Comparison of ENCODE assay signal across 9 cellular contexts in the genomic region with DNA sequence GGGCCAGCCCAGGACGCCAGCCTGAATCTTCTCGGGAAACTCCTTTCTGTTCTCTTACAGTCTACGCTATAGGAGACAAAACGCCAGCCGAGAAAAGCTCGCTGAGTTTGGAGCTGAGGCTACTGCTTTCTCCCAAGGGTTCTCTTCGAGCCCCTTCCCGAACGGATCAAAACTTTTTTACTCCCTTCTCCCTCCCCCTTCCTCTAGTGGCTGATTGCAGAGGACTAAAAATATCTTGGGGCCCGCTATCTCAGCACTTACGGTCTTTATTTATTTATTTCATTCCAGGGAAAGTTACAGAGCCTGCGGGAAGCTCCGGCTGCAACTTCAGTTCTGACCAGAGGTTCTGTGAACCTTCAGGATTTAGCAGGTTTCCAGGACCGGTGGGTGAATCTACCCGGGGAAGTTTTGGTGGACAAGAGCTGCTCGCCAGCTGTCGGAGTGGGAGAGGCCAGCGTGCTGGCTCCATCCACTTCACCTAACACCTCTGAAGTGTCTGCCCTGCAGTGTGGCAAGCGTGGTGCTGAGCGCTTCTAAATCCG. TPM values are rescaled to one million over a fixed set of nuclear protein-coding genes. Genes with fewer than 3 reads are reported as not detected.
DNase-seq lines count a peak whose midpoint lies in the region; ATAC-seq and TF ChIP-seq lines count a peak whose summit lies in the region.
"Had no signal": no experiment of that assay in that cellular context is flagged by ENCODE, and none has a peak within 500 bp of the region (broad histone marks: within the 10 kb centered on the region; RNA-seq: fewer than 3 reads in every experiment).

No MANE protein-coding gene starts in this region.

- DNase-seq in HEK293T (ENCODE audit: extremely low spot score), result peak; percentile 42
- DNase-seq in ascending aorta (ENCODE audit: low spot score in 2 of 2), result no peak
- no peak for DNase-seq in T-helper 17 cell
- DNase-seq in NCI-H1417 (lab: John Stamatoyannopoulos, UW), result no peak
- DNase-seq in effector CD8-positive, alpha-beta T cell (lab: John Stamatoyannopoulos, UW), result no peak
- DNase-seq: activated T-cell treated with anti-CD3 and anti-CD28 coated beads, Interleukin-2, amount 50 U/mL, for 1 hour had no signal

- intact Hi-C loops in ascending aorta (cut with DNase I), result loop anchor here (2.0 to 5.0 kb wide), 2 partner anchors 72 to 222 kb away; no protein-coding TSS in a partner anchor

- no peaks in the 10 kb centered on the region for H3K9me3 ChIP-seq in ascending aorta
- no peaks in the 10 kb centered on the region for H3K9me3 ChIP-seq in iPS-18c (ENCODE audit: control insufficient read depth, insufficient read depth, low read length)
- H3K9me3 ChIP-seq in skeletal muscle satellite cell (replicated peaks; ENCODE audit: low read length), result no peaks in the 10 kb centered on the region
- H3K9me3 ChIP-seq in T-helper 17 cell (ENCODE audit: control insufficient read depth, low read length, poor library complexity, severe bottlenecking), result no peaks in the 10 kb centered on the region

- no peaks in the 10 kb centered on the region for H3K27me3 ChIP-seq in ascending aorta
- no peaks in the 10 kb centered on the region for H3K27me3 ChIP-seq in skeletal muscle satellite cell (ENCODE audit: control insufficient read depth, insufficient read depth, low read length)

- H3K4me1 Mint-ChIP-seq in T-helper 17 cell, result no peaks in the 10 kb centered on the region

- no peak for TF ChIP-seq CTCF in ascending aorta (IDR thresholded peaks at IDR 0.05)

- peaks cover 25% of the 10 kb centered on the region for H3K27me3 Mint-ChIP-seq in T-helper 17 cell

- H3K27ac Mint-ChIP-seq in T-helper 17 cell, result no peak overlapping the region

- peak overlapping the region; percentile 91 to 93 for H3K27ac ChIP-seq in ascending aorta

- no peaks in the 10 kb centered on the region for H3K36me3 ChIP-seq in ascending aorta
- H3K36me3 ChIP-seq in skeletal muscle satellite cell (ENCODE audit: insufficient read depth, low read length), result no peaks in the 10 kb centered on the region

- peak overlapping the region; percentile 98 for H3K4me2 ChIP-seq in skeletal muscle satellite cell (ENCODE audit: low read length)

- H3K4me3 ChIP-seq in ascending aorta (peak overlapping the region; percentile 82 to 91), iPS-18c (ENCODE audit: insufficient read depth, low read depth, low read length) (peak overlapping the region; percentile 62), skeletal muscle satellite cell (ENCODE audit: low read length) (peak overlapping the region; percentile 82)

- CTCF ChIA-PET in HEK293T (lab: Yijun Ruan, JAX), result no interaction called here

- POLR2A ChIA-PET in HEK293T (lab: Yijun Ruan, JAX), result no interaction called here

- ATAC-seq in T-helper 17 cell (no peak), HG02870 (IDR thresholded peaks at IDR 0.05; ENCODE audit: unreplicated experiment) (no peak)

- H3K36me3 Mint-ChIP-seq in T-helper 17 cell (ENCODE audit: low read depth), result no peaks in the 10 kb centered on the region

- H3K4me3 Mint-ChIP-seq in T-helper 17 cell, result no peak overlapping the region

- H3K9ac ChIP-seq in skeletal muscle satellite cell (ENCODE audit: low read depth, low read length), result peak overlapping the region; percentile 65

- peaks cover 0 to 12% of the 10 kb centered on the region in 2 donors for H3K4me1 ChIP-seq in ascending aorta
- peaks cover 31% of the 10 kb centered on the region for H3K4me1 ChIP-seq in skeletal muscle satellite cell (ENCODE audit: control insufficient read depth, insufficient read depth, low read length)

TF ChIP-seq in HEK293T, 16 proteins besides CTCF, POLR2A, EP300 and RAD21:
- TF ChIP-seq ZNF384 (IDR thresholded peaks at IDR 0.05) (no peak), FOXM1 (IDR thresholded peaks at IDR 0.05; ENCODE audit: borderline replicate concordance) (no peak), CTBP1 (IDR thresholded peaks at IDR 0.05; ENCODE audit: borderline replicate concordance) (no peak), ELF4 (IDR thresholded peaks at IDR 0.05) (no peak), LEF1 (IDR thresholded peaks at IDR 0.05; ENCODE audit: borderline replicate concordance) (no peak), ARNT (IDR thresholded peaks at IDR 0.05) (no peak), TARDBP (IDR thresholded peaks at IDR 0.05) (no peak), FOXA1 (IDR thresholded peaks at IDR 0.05) (no peak)
TF ChIP-seq in HEK293T: peak in this region for 0.

RNA-seq across cellular contexts. Expression of a gene that starts 0.5 kb away (rescaled TPM):
- total RNA-seq in ascending aorta, result 71.9 TPM
- 25.9 and 28.6 TPM in 2 replicates for total RNA-seq in skeletal muscle satellite cell (2012; rRNA removed)
- not detected for total RNA-seq in T-helper 17 cell

Comparison
In these comparisons a context has a peak if more than half of its experiments do, and no peak if none do; other contexts are left out.
1. RNA of a gene that starts 0.5 kb away (total RNA-seq): 71.9 TPM in ascending aorta (single experiment); not detected in T-helper 17 cell; every median in the first group is over 10 times any median in the second.
2. Peak in every context shown above with its lines, with median percentiles within 50 percentile points of each other: H3K4me3 ChIP-seq.